Comparison of ENCODE assay signal across 10 cellular contexts in genomic region chr15:76342382-76343201, GRCh38. TPM values are rescaled to one million over a fixed set of nuclear protein-coding genes. Genes with fewer than 3 reads are reported as not detected.
DNase-seq lines count a peak whose midpoint lies in the region; ATAC-seq and TF ChIP-seq lines count a peak whose summit lies in the region.
"Had no signal": no experiment of that assay in that cellular context is flagged by ENCODE, and none has a peak within 500 bp of the region (broad histone marks: within the 10 kb centered on the region; RNA-seq: fewer than 3 reads in every experiment).

No MANE protein-coding gene starts in this region.

- H3K4me3 ChIP-seq in heart left ventricle: peak overlapping the region in 8 of 12 donors; percentile 2 to 35 (median 8)
- no peak overlapping the region for H3K4me3 ChIP-seq in mesendoderm (ENCODE audit: low read length)
- peak overlapping the region; percentile 30 for H3K4me3 ChIP-seq in thymus (ENCODE audit: low read length)

- peaks cover under 1% of the 10 kb centered on the region for H3K36me3 Mint-ChIP-seq in activated naive CD8-positive, alpha-beta T cell treated with anti-CD3 and anti-CD28 coated beads, Interleukin-2, amount 50 U/mL, for 24 hours (ENCODE audit: low read depth)

- H4K5ac ChIP-seq in mesendoderm (ENCODE audit: low read length): no peak overlapping the region

- H3K4me1 ChIP-seq in heart left ventricle: peaks cover 12 to 77% (median 56%) of the 10 kb centered on the region in 12 donors
- H3K4me1 ChIP-seq in mesendoderm (ENCODE audit: control insufficient read depth, low read depth, low read length): peaks cover 11% of the 10 kb centered on the region
- peaks cover 20% of the 10 kb centered on the region for H3K4me1 ChIP-seq in thymus (ENCODE audit: control insufficient read depth, insufficient read depth, low read length)

- no peak for TF ChIP-seq CTCF in heart left ventricle (IDR thresholded peaks at IDR 0.05)

- no peak overlapping the region for H3K18ac ChIP-seq in mesendoderm (ENCODE audit: low read length)

- no peak overlapping the region for H2BK15ac ChIP-seq in mesendoderm (replicated peaks; ENCODE audit: low read depth)

- no peaks in the 10 kb centered on the region for H3K9me3 ChIP-seq in heart left ventricle
- peaks cover 3% of the 10 kb centered on the region for H3K9me3 ChIP-seq in thymus (ENCODE audit: control insufficient read depth)
- H3K9me3 ChIP-seq: tibial artery had no signal

- no peaks in the 10 kb centered on the region for H3K36me3 ChIP-seq in heart left ventricle
- no peaks in the 10 kb centered on the region for H3K36me3 ChIP-seq in mesendoderm (ENCODE audit: control insufficient read depth, insufficient read depth, low read length)
- H3K36me3 ChIP-seq in thymus (ENCODE audit: control insufficient read depth, insufficient read depth): no peaks in the 10 kb centered on the region
- H3K36me3 ChIP-seq: tibial artery had no signal

- H2AK5ac ChIP-seq in mesendoderm (ENCODE audit: low read length): no peak overlapping the region

- H3K4ac ChIP-seq in mesendoderm (ENCODE audit: low read depth, low read length): peak overlapping the region; percentile 9

- peaks cover 50% of the 10 kb centered on the region for H3K4me1 Mint-ChIP-seq in activated naive CD8-positive, alpha-beta T cell treated with anti-CD3 and anti-CD28 coated beads, Interleukin-2, amount 50 U/mL, for 24 hours

- H3K4me2 ChIP-seq in mesendoderm (ENCODE audit: low read length): no peak overlapping the region

- ATAC-seq in heart left ventricle (no peak), Right ventricle myocardium inferior (no peak)
- no peak for ATAC-seq in activated naive CD8-positive, alpha-beta T cell treated with anti-CD3 and anti-CD28 coated beads, Interleukin-2, amount 50 U/mL, for 24 hours

- no peaks in the 10 kb centered on the region for H3K79me1 ChIP-seq in mesendoderm (ENCODE audit: low read length)

- H3K79me2 ChIP-seq in mesendoderm (ENCODE audit: control insufficient read depth, insufficient read depth, low read length): no peaks in the 10 kb centered on the region

- no peak overlapping the region for H2BK120ac ChIP-seq in mesendoderm (ENCODE audit: low read depth, low read length)

- WGBS in heart left ventricle, 4 donors: 4 to 12% (median 7%) methylated on average over 43 to 87 of the region's 87 CpGs
- no CpG with 5 or more reads among the region's 87 CpGs for WGBS in mesendoderm (ENCODE audit: extremely low coverage, insufficient coverage, low lambda C conversion rate)
- WGBS in thymus: 5% methylated on average over 87 of the region's 87 CpGs

- intact Hi-C loops in heart left ventricle (cut with DNase I) (loop anchor here in 1 of 10 donors (10.0 kb wide), 1 partner anchor 522 kb away; no protein-coding TSS in a partner anchor), Right ventricle myocardium inferior (cut with DNase I) (no loop called here)

- peaks cover 72% of the 10 kb centered on the region for H3K27me3 Mint-ChIP-seq in activated naive CD8-positive, alpha-beta T cell treated with anti-CD3 and anti-CD28 coated beads, Interleukin-2, amount 50 U/mL, for 24 hours

- no peak overlapping the region for H3K56ac ChIP-seq in mesendoderm (ENCODE audit: low read length)

- H3K27ac Mint-ChIP-seq in activated naive CD8-positive, alpha-beta T cell treated with anti-CD3 and anti-CD28 coated beads, Interleukin-2, amount 50 U/mL, for 24 hours: no peak overlapping the region

- no peak overlapping the region for H4K8ac ChIP-seq in mesendoderm (ENCODE audit: low read depth, low read length)

- H2BK5ac ChIP-seq in mesendoderm (ENCODE audit: low read length): no peak overlapping the region

- H3K27me3 ChIP-seq in heart left ventricle (peaks cover 97 to 100% (median 100%) of the 10 kb centered on the region in 9 donors), mesendoderm (ENCODE audit: insufficient read depth, low read length, poor library complexity) (peaks cover 64% of the 10 kb centered on the region), thymus (ENCODE audit: control insufficient read depth, insufficient read depth) (peaks cover 84% of the 10 kb centered on the region)

- H3K27ac ChIP-seq in heart left ventricle: peak overlapping the region in 1 of 12 donors; percentile 49
- H3K27ac ChIP-seq in mesendoderm (ENCODE audit: low read depth, low read length): no peak overlapping the region
- no peak overlapping the region for H3K27ac ChIP-seq in thymus (ENCODE audit: low read depth)
- H3K27ac ChIP-seq: epithelial cell of prostate, tibial artery had no signal

- TF ChIP-seq POLR2A in heart left ventricle (IDR thresholded peaks at IDR 0.05): no peak

- no peak overlapping the region for H3K23ac ChIP-seq in mesendoderm (ENCODE audit: low read length)

- H3K9me3 Mint-ChIP-seq in activated naive CD8-positive, alpha-beta T cell treated with anti-CD3 and anti-CD28 coated beads, Interleukin-2, amount 50 U/mL, for 24 hours: no peaks in the 10 kb centered on the region

- H3K4me3 Mint-ChIP-seq in activated naive CD8-positive, alpha-beta T cell treated with anti-CD3 and anti-CD28 coated beads, Interleukin-2, amount 50 U/mL, for 24 hours: peak overlapping the region; percentile 57

- DNase-seq in heart left ventricle (no peak), Right ventricle myocardium inferior (ENCODE audit: missing footprints) (no peak), mesendoderm (peak; percentile 70), DMS114 treated with DMSO at 0.1 percent for 48 hours (lab: John Stamatoyannopoulos, UW; ENCODE audit: unreplicated experiment) (no peak), medulla oblongata (ENCODE audit: extremely low spot score) (no peak), GM19240 (ENCODE audit: insufficient read length, low spot score) (no peak)
- peak; percentile 26 for DNase-seq in activated naive CD8-positive, alpha-beta T cell treated with anti-CD3 and anti-CD28 coated beads, Interleukin-2, amount 50 U/mL, for 24 hours
- DNase-seq: tibial artery had no signal

- no peak overlapping the region for H3K9ac ChIP-seq in mesendoderm (ENCODE audit: low read length)

RNA-seq across cellular contexts. Expression of gene ISL2, which starts 6.0 kb away (rescaled TPM):
- total RNA-seq in heart left ventricle (not detected), Right ventricle myocardium inferior (not detected)
- polyA plus RNA-seq in heart left ventricle (not detected), thymus (0.23 TPM)
- 0.49 TPM for polyA plus RNA-seq in mesendoderm (2013, experiment 1 of 2)
- polyA plus RNA-seq in mesendoderm (2013, experiment 2 of 2): 0.41 TPM

RNA-seq across cellular contexts. Expression of gene ETFA, which starts 31.3 kb away (rescaled TPM):
- total RNA-seq in heart left ventricle (100 to 1,000 TPM; 244 to 536 (median 369) TPM), Right ventricle myocardium inferior (498 TPM)
- polyA plus RNA-seq in heart left ventricle (100 to 1,000 TPM; 210 to 217 TPM), thymus (83.5 TPM)
- polyA plus RNA-seq in mesendoderm (2013, experiment 1 of 2): 46.7 TPM
- 47.7 TPM for polyA plus RNA-seq in mesendoderm (2013, experiment 2 of 2)

Comparison
In these comparisons a context has a peak if more than half of its experiments do, and no peak if none do; other contexts are left out.
1. DNase-seq: peak in activated naive CD8-positive, alpha-beta T cell treated with anti-CD3 and anti-CD28 coated beads, Interleukin-2, amount 50 U/mL, for 24 hours (single experiment) and mesendoderm (single experiment); none in heart left ventricle (0 of 5), Right ventricle myocardium inferior (single experiment), DMS114 treated with DMSO at 0.1 percent for 48 hours (single experiment), medulla oblongata (single experiment) and GM19240 (single experiment).